In the genomic region with DNA sequence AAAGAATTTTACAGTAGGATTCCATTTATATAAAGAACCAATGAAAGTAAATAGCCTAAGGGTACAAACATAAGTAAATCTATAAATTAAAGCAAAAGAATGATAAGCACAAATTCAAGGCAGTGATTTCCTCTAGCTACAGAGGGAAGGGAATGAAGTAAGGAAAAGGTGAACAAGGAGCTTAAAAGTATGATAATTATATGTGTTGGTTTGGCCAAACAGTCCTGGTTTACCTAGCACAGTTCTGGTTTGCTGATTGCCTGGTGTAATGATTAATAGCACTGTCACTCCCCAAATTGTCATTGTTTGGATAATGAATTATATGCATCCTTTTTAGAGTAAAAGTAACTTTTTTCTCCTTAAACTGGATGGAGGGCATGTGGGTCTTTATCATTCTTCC, we compare ENCODE assay signal across 32 cellular contexts.
"Had no signal": no experiment of that assay in that cellular context is flagged by ENCODE, and none has a peak within 500 bp of the region (broad histone marks: within the 10 kb centered on the region; RNA-seq: fewer than 3 reads in every experiment).

No MANE protein-coding gene starts in this region.

- FAIRE-seq: astrocyte, bronchial epithelial cell had no signal

- H3K9me3 ChIP-seq: adrenal gland, ascending aorta, body of pancreas, breast epithelium had no signal

- DNase-seq: activated effector memory CD4-positive, alpha-beta T cell treated with anti-CD3 and anti-CD28 coated beads, Interleukin-2, amount 50 U/mL, for 16 hours; activated effector memory CD4-positive, alpha-beta T cell treated with Interleukin-2 at 50 U/mL for 16 hours; activated gamma-delta T cell; activated gamma-delta T cell treated with Interleukin-2 at 50 U/mL for 16 hours; activated naive CD4-positive, alpha-beta T cell; activated naive CD4-positive, alpha-beta T cell treated with anti-CD3 and anti-CD28 coated beads for 36 hours; activated naive CD4-positive, alpha-beta T cell treated with anti-CD3 and anti-CD28 coated beads, Interleukin-2, amount 10 ng/mL, durations not matched to agents 7 days and 5 days; activated naive CD4-positive, alpha-beta T cell treated with anti-CD3 and anti-CD28 coated beads, Interleukin-2, amount 50 U/mL, for 16 hours; activated naive CD4-positive, alpha-beta T cell treated with Interleukin-2 at 50 U/mL for 16 hours; activated naive CD8-positive, alpha-beta T cell treated with anti-CD3 and anti-CD28 coated beads for 36 hours; activated naive CD8-positive, alpha-beta T cell treated with anti-CD3 and anti-CD28 coated beads, Interleukin-2, amount 10 ng/mL, durations not matched to agents 7 days and 5 days; activated naive CD8-positive, alpha-beta T cell treated with anti-CD3 and anti-CD28 coated beads, Interleukin-2, amount 50 U/mL, for 24 hours; activated T-cell treated with anti-CD3 and anti-CD28 coated beads, Interleukin-2, amount 50 U/mL, for 4 hours; activated T-cell treated with anti-CD3 and anti-CD28 coated beads, Interleukin-2, amount 50 U/mL, for 48 hours; activated T-cell treated with anti-CD3 and anti-CD28 coated beads, Interleukin-2, amount 50 U/mL, for 72 hours; adrenal gland; amniotic stem cell; amygdala; anterior cingulate cortex; aorta; body of pancreas; brain microvascular endothelial cell; caudate nucleus; central memory CD4-positive, alpha-beta T cell; cerebellar nuclear complex had no signal

- H3K4me3 ChIP-seq: adrenal gland, ascending aorta, body of pancreas, breast epithelium, cardiac muscle cell had no signal

- H3K27ac ChIP-seq: adrenal gland, ascending aorta, body of pancreas, brain microvascular endothelial cell, breast epithelium, cardiac muscle cell had no signal

- ATAC-seq: activated naive CD4-positive, alpha-beta T cell treated with anti-CD3 and anti-CD28 coated beads, Interleukin-2, amount 50 U/mL, for 72 hours; activated naive CD8-positive, alpha-beta T cell treated with anti-CD3 and anti-CD28 coated beads, Interleukin-2, amount 50 U/mL, for 24 hours; activated T-cell treated with anti-CD3 and anti-CD28 coated beads, Interleukin-2, amount 50 U/mL, for 4 hours; activated T-cell treated with anti-CD3 and anti-CD28 coated beads, Interleukin-2, amount 50 U/mL, for 72 hours; activated T-helper 17 cell treated with anti-CD3 and anti-CD28 coated beads, Interleukin-2, amount 50 U/mL, for 72 hours; body of pancreas had no signal

- H3K4me1 ChIP-seq: ascending aorta, body of pancreas, breast epithelium had no signal

- H3K27me3 ChIP-seq: adrenal gland, ascending aorta, body of pancreas, brain microvascular endothelial cell, breast epithelium, cardiac muscle cell had no signal

- H3K36me3 ChIP-seq: adrenal gland, ascending aorta had no signal
